Comparison of ENCODE assay signal across 17 cellular contexts in the genomic region with DNA sequence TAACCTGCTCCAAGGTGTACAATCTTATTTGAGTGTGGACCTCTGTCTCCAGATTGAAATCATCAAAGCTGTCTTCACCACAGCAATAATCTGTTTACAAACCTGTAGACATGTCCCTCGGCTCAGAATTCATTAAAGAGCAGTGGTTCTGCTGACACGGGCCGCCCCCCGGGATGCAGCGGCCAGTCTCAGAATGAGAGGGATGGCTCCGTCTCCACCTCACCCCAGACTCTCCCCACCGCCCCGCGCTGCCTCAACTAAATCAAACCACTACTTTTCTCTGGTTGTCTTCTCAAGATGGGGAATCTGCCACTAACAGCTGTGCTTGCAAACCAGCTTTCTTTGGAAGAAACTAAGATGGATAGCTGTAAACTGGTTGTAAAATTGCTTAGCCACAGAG. TPM values are rescaled to one million over a fixed set of nuclear protein-coding genes. Genes with fewer than 3 reads are reported as not detected.
DNase-seq lines count a peak whose midpoint lies in the region; ATAC-seq, FAIRE-seq and TF ChIP-seq lines count a peak whose summit lies in the region.
"Had no signal": no experiment of that assay in that cellular context is flagged by ENCODE, and none has a peak within 500 bp of the region (broad histone marks: within the 10 kb centered on the region; RNA-seq: fewer than 3 reads in every experiment).

No MANE protein-coding gene starts in this region.

- H2BK120ac ChIP-seq in H9 (ENCODE audit: low read depth, low read length, poor library complexity, severe bottlenecking) (no peak overlapping the region), H1 (replicated peaks; ENCODE audit: low read depth, low read length) (no peak overlapping the region), neuronal stem cell (ENCODE audit: low read depth, low read length) (no peak overlapping the region)

- H3K14ac ChIP-seq in H9 (ENCODE audit: insufficient read depth, low read length) (no peak overlapping the region), H1 (ENCODE audit: insufficient read length) (no peak overlapping the region), neuronal stem cell (ENCODE audit: low read length) (no peak overlapping the region)

- H3T11ph ChIP-seq in H9 (ENCODE audit: low read length): no peak overlapping the region

- H2BK15ac ChIP-seq in H9 (ENCODE audit: low read depth, low read length) (no peak overlapping the region), H1 (ENCODE audit: low read length) (no peak overlapping the region), neuronal stem cell (ENCODE audit: low read length) (no peak overlapping the region)

- no peak overlapping the region for H4K5ac ChIP-seq in H9 (ENCODE audit: insufficient read length, low read depth, low read length)
- H4K5ac ChIP-seq in H1 (ENCODE audit: insufficient read length, low read depth, low read length): no peak overlapping the region

- no peaks in the 10 kb centered on the region; the same call in 1 of the 2 replicates for H3K27me3 ChIP-seq in H9 (ENCODE audit: insufficient read depth, low read length)
- peaks cover 0 to 4% (median 2%) of the 10 kb centered on the region in 4 experiments; a peak in 4 of 7 replicates for H3K27me3 ChIP-seq in H1 (replicated peaks in 1 of 4; ENCODE audit: control insufficient read depth in 3 of 4, extremely low read depth in 1 of 4, insufficient read depth in 3 of 4, low read length in 3 of 4)
- peaks cover 0 to 8% (median 0%) of the 10 kb centered on the region in 3 experiments for H3K27me3 ChIP-seq in neuronal stem cell (ENCODE audit: control insufficient read depth in 3 of 3, insufficient read depth in 3 of 3, low read depth in 1 of 3, low read length in 3 of 3)
- peaks cover 3 to 63% (median 19%) of the 10 kb centered on the region in 9 donors for H3K27me3 ChIP-seq in heart left ventricle

- H3K9me3 Mint-ChIP-seq in H9 (no peaks in the 10 kb centered on the region), immature natural killer cell (no peaks in the 10 kb centered on the region)
- H3K9me3 Mint-ChIP-seq: CD4-positive, alpha-beta T cell had no signal

- H3K79me1 ChIP-seq in H9 (ENCODE audit: insufficient read depth, low read depth, low read length, poor library complexity, severe bottlenecking): no peaks in the 10 kb centered on the region
- H3K79me1 ChIP-seq in H1 (ENCODE audit: low read depth, low read length): no peaks in the 10 kb centered on the region
- no peaks in the 10 kb centered on the region for H3K79me1 ChIP-seq in neuronal stem cell (ENCODE audit: low read depth, low read length)

- H3K23me2 ChIP-seq in H9 (ENCODE audit: insufficient read length, low read depth, low read length, poor library complexity, severe bottlenecking) (no peaks in the 10 kb centered on the region), H1 (ENCODE audit: low read depth, low read length) (no peaks in the 10 kb centered on the region)

- H3K36me3 Mint-ChIP-seq in H9 (ENCODE audit: insufficient read depth in 1 of 3, low read depth in 3 of 3) (no peaks in the 10 kb centered on the region), immature natural killer cell (peaks cover 0 to 3% (median 0%) of the 10 kb centered on the region in 3 donors)

- DNase-seq in H9 (no peak), H1 (ENCODE audit: low read depth in 1 of 2, low spot score in 2 of 2) (no peak), immature natural killer cell (no peak), neuronal stem cell (ENCODE audit: low spot score) (no peak), sciatic nerve (ENCODE audit: low spot score) (no peak), heart left ventricle (no peak), AG08395 (ENCODE audit: low spot score) (no peak)
- DNase-seq: ACHN; C1 segment of cervical spinal cord; Calu3; CD4-positive, alpha-beta T cell; DMS 273 treated with DMSO at 0.1 percent for 48 hours had no signal

- no peak overlapping the region for H2AK5ac ChIP-seq in H9 (ENCODE audit: insufficient read length, low read length)
- no peak overlapping the region for H2AK5ac ChIP-seq in H1 (ENCODE audit: low read depth, low read length)
- H2AK5ac ChIP-seq in neuronal stem cell (ENCODE audit: low read depth, low read length): no peak overlapping the region

- H3K79me2 ChIP-seq in H9 (ENCODE audit: insufficient read depth, low read length): no peaks in the 10 kb centered on the region
- no peaks in the 10 kb centered on the region for H3K79me2 ChIP-seq in H1 (ENCODE audit: control insufficient read depth in 1 of 2, insufficient read depth in 2 of 2, low read length in 2 of 2)

- ATAC-seq in sciatic nerve (no peak), GM19023 (IDR thresholded peaks at IDR 0.05; ENCODE audit: unreplicated experiment) (no peak), heart left ventricle (no peak)
- ATAC-seq: GM12878, HepG2 had no signal

- H3K9ac ChIP-seq in H9 (ENCODE audit: extremely low read depth, insufficient read length, low read length) (no peak overlapping the region), H1 (replicated peaks in 1 of 4; ENCODE audit: extremely low read depth in 1 of 4, low read depth in 3 of 4, low read length in 3 of 4) (no peak overlapping the region; a peak in 1 of 7 replicates), neuronal stem cell (ENCODE audit: low read depth, low read length, poor library complexity) (no peak overlapping the region)

- H3K4me3 Mint-ChIP-seq in H9 (peak overlapping the region in 1 of 2 experiments; percentile 74; a peak in 3 of 5 replicates), immature natural killer cell (no peak overlapping the region)
- H3K4me3 Mint-ChIP-seq: B cell; CD4-positive, alpha-beta T cell had no signal

- H3K36me3 ChIP-seq in H1 (ENCODE audit: control insufficient read depth in 2 of 4, insufficient read depth in 4 of 4, low read length in 3 of 4) (no peaks in the 10 kb centered on the region), neuronal stem cell (replicated peaks in 1 of 2; ENCODE audit: control insufficient read depth in 2 of 2, insufficient read depth in 2 of 2, low read length in 2 of 2) (no peaks in the 10 kb centered on the region), heart left ventricle (no peaks in the 10 kb centered on the region)

- TF ChIP-seq POLR2A in H1 (IDR thresholded peaks at IDR 0.05; ENCODE audit: control extremely low read depth in 1 of 2, low read depth in 2 of 2, low read length in 2 of 2): no peak
- TF ChIP-seq POLR2A in heart left ventricle (IDR thresholded peaks at IDR 0.05): no peak

- H4K91ac ChIP-seq in H9 (ENCODE audit: insufficient read length, low read depth, low read length) (no peak overlapping the region), H1 (replicated peaks; ENCODE audit: insufficient read length, low read length) (no peak overlapping the region), neuronal stem cell (ENCODE audit: low read depth, low read length, poor library complexity) (no peak overlapping the region)

- no peak overlapping the region for H3K4ac ChIP-seq in H9 (ENCODE audit: low read depth, low read length)
- H3K4ac ChIP-seq in H1 (replicated peaks; ENCODE audit: insufficient read length, low read depth, low read length): no peak overlapping the region
- no peak overlapping the region for H3K4ac ChIP-seq in neuronal stem cell (ENCODE audit: low read length)

- H3K9me3 ChIP-seq in H9 (ENCODE audit: control insufficient read depth, low read depth, low read length): no peaks in the 10 kb centered on the region
- no peaks in the 10 kb centered on the region; a peak in 1 of 4 replicates for H3K9me3 ChIP-seq in H1 (ENCODE audit: insufficient read depth in 2 of 2, low read depth in 1 of 2, low read length in 1 of 2)
- H3K9me3 ChIP-seq in neuronal stem cell (replicated peaks in 1 of 2; ENCODE audit: control insufficient read depth in 2 of 2, insufficient read depth in 1 of 2, low read depth in 1 of 2, low read length in 2 of 2): peaks cover 0 to 2% of the 10 kb centered on the region in 2 donors
- H3K9me3 ChIP-seq in heart left ventricle: no peaks in the 10 kb centered on the region

- H3K18ac ChIP-seq in H9 (ENCODE audit: insufficient read length, low read depth, low read length): no peak overlapping the region
- no peak overlapping the region for H3K18ac ChIP-seq in H1 (ENCODE audit: extremely low read depth, low read length)
- no peak overlapping the region for H3K18ac ChIP-seq in neuronal stem cell (ENCODE audit: low read length)

- H3K4me1 ChIP-seq in H9 (ENCODE audit: insufficient read depth, low read length): no peaks in the 10 kb centered on the region
- peaks cover 0 to 3% (median 1%) of the 10 kb centered on the region in 4 experiments; a peak in 5 of 7 replicates for H3K4me1 ChIP-seq in H1 (replicated peaks in 1 of 4; ENCODE audit: control insufficient read depth in 3 of 4, insufficient read depth in 4 of 4, low read length in 3 of 4)
- H3K4me1 ChIP-seq in neuronal stem cell (ENCODE audit: control insufficient read depth in 2 of 2, insufficient read depth in 1 of 2, low read depth in 1 of 2, low read length in 2 of 2): peaks cover 4 to 9% of the 10 kb centered on the region in 2 donors
- H3K4me1 ChIP-seq in heart left ventricle: no peaks in the 10 kb centered on the region

- H4K20me1 ChIP-seq in H9 (ENCODE audit: control insufficient read depth, insufficient read depth, insufficient read length): no peaks in the 10 kb centered on the region
- H4K20me1 ChIP-seq in H1 (replicated peaks in 1 of 2; ENCODE audit: control insufficient read depth in 1 of 2, insufficient read depth in 2 of 2, low read length in 2 of 2): no peaks in the 10 kb centered on the region

- TF ChIP-seq RAD21 in H1 (IDR thresholded peaks at IDR 0.05 in 1 of 2, conservative IDR thresholded peaks at IDR 0.05 in 1 of 2; ENCODE audit: low read depth in 2 of 2, low read length in 2 of 2): no peak

- TF ChIP-seq CTCF in H9 (conservative IDR thresholded peaks at IDR 0.05): no peak
- TF ChIP-seq CTCF in H1 (IDR thresholded peaks at IDR 0.05; ENCODE audit: control extremely low read depth in 1 of 3, insufficient read depth in 1 of 3, low read depth in 1 of 3, low read length in 3 of 3): no peak
- TF ChIP-seq CTCF in heart left ventricle (IDR thresholded peaks at IDR 0.05): no peak

- no peak overlapping the region for H3K27ac ChIP-seq in H9 (ENCODE audit: insufficient read length, low read depth, low read length)
- H3K27ac ChIP-seq in H1 (ENCODE audit: low read depth, low read length): no peak overlapping the region
- no peak overlapping the region for H3K27ac ChIP-seq in neuronal stem cell (replicated peaks; ENCODE audit: low read length)
- no peak overlapping the region for H3K27ac ChIP-seq in heart left ventricle

- intact Hi-C loops in sciatic nerve (cut with DNase I): no loop called here
- intact Hi-C loops in heart left ventricle (cut with DNase I): no loop called here

- POLR2A ChIA-PET in H1 (lab: Charles Lee; ENCODE audit: partially characterized antibody): no interaction called here

- no peak overlapping the region for H3K56ac ChIP-seq in H9 (ENCODE audit: insufficient read length, low read depth, low read length)
- H3K56ac ChIP-seq in H1 (replicated peaks; ENCODE audit: insufficient read length, low read depth, low read length): no peak overlapping the region

- H2BK5ac ChIP-seq in H9 (ENCODE audit: insufficient read length, low read length) (no peak overlapping the region), H1 (ENCODE audit: low read depth, low read length) (no peak overlapping the region), neuronal stem cell (ENCODE audit: low read length) (no peak overlapping the region)

- H3K27me3 Mint-ChIP-seq in H9 (ENCODE audit: low read depth) (peaks cover 40% of the 10 kb centered on the region), immature natural killer cell (ENCODE audit: low read depth in 3 of 3) (peaks cover 0 to 3% (median 2%) of the 10 kb centered on the region in 3 donors)

- H2BK20ac ChIP-seq in H9 (ENCODE audit: low read depth, low read length, poor library complexity, severe bottlenecking) (no peak overlapping the region), H1 (ENCODE audit: low read length) (no peak overlapping the region)

- no CpG with 5 or more reads among the region's 9 CpGs for WGBS in H9 (ENCODE audit: extremely low coverage, insufficient read length, low lambda C conversion rate)
- WGBS in H1 (ENCODE audit: extremely low coverage in 1 of 2, insufficient coverage in 1 of 2, insufficient read length in 1 of 2, insufficient replicate concordance in 2 of 2, low coverage in 1 of 2, low lambda C conversion rate in 2 of 2, missing lambda C conversion rate in 1 of 2), 2 experiments: 59% methylated on average over 9 of the region's 9 CpGs; no CpG with 5 or more reads in 1 of the 2 experiments
- WGBS in neuronal stem cell (ENCODE audit: extremely low coverage in 2 of 2, insufficient read length in 2 of 2, insufficient replicate concordance in 1 of 2), 2 donors: no CpG with 5 or more reads among the region's 9 CpGs
- WGBS in heart left ventricle, 4 donors: 35 to 43% (median 39%) methylated on average over 9 of the region's 9 CpGs

- H3K27ac Mint-ChIP-seq in H9 (peak overlapping the region in 1 of 3 experiments; percentile 52; a peak in 2 of 7 replicates), immature natural killer cell (peak overlapping the region in 4 of 6 donors; percentile 27 to 95 (median 64))
- H3K27ac Mint-ChIP-seq: B cell; CD4-positive, alpha-beta T cell had no signal

- no peak overlapping the region for H2BK12ac ChIP-seq in H9 (ENCODE audit: insufficient read length, low read depth, low read length)
- H2BK12ac ChIP-seq in H1 (ENCODE audit: low read depth, low read length): no peak overlapping the region
- H2BK12ac ChIP-seq in neuronal stem cell (ENCODE audit: low read length): no peak overlapping the region

- H3K4me1 Mint-ChIP-seq in H9: peaks cover 14 to 26% of the 10 kb centered on the region in 2 experiments
- peaks cover 32 to 47% of the 10 kb centered on the region in 2 donors for H3K4me1 Mint-ChIP-seq in immature natural killer cell
- H3K4me1 Mint-ChIP-seq: B cell had no signal

- H2AFZ ChIP-seq in H9 (ENCODE audit: low read length): no peak overlapping the region
- H2AFZ ChIP-seq in H1 (ENCODE audit: low read length): peak overlapping the region; percentile 65; the same call in 1 of the 2 replicates
- peak overlapping the region; percentile 73 for H2AFZ ChIP-seq in neuronal stem cell (ENCODE audit: low read length)

- H3K4me3 ChIP-seq in H1 (ENCODE audit: extremely low read depth in 1 of 4, insufficient read depth in 2 of 4, low read depth in 3 of 4, low read length in 4 of 4) (peak overlapping the region in 2 of 4 experiments; percentile 2 to 41; a peak in 5 of 8 replicates), neuronal stem cell (ENCODE audit: low read length in 2 of 2) (no peak overlapping the region), heart left ventricle (no peak overlapping the region)
- H3K4me3 ChIP-seq: GM12878 had no signal

- H3K4me2 ChIP-seq in H9 (ENCODE audit: insufficient read depth, insufficient read length, low read length): peak overlapping the region; percentile 54
- peak overlapping the region; percentile 34 to 38; a peak in 3 of 4 replicates for H3K4me2 ChIP-seq in H1 (ENCODE audit: insufficient read depth in 1 of 2, low read depth in 2 of 2, low read length in 2 of 2)
- H3K4me2 ChIP-seq in neuronal stem cell (ENCODE audit: insufficient read depth, low read length, poor library complexity, severe bottlenecking): peak overlapping the region; percentile 21

- FAIRE-seq in H1 (lab: Jason Lieb, UNC): no peak
- FAIRE-seq: GM12878, GM18507, HepG2 had no signal

- no peak overlapping the region for H3K23ac ChIP-seq in H9 (ENCODE audit: insufficient read length, low read depth, low read length)
- no peak overlapping the region for H3K23ac ChIP-seq in H1 (ENCODE audit: insufficient read length)
- no peak overlapping the region for H3K23ac ChIP-seq in neuronal stem cell (ENCODE audit: low read depth, low read length, poor library complexity)

- TF ChIP-seq EP300 in H1 (IDR thresholded peaks at IDR 0.05; ENCODE audit: borderline replicate concordance in 1 of 2, low read depth in 2 of 2, low read length in 2 of 2): no peak

- CTCF ChIA-PET in H1 (lab: Charles Lee; ENCODE audit: partially characterized antibody): interaction anchor here (1.5 to 7.8 kb wide), 2 partner anchors 15 to 35 kb away, joined by 5 to 47 read pairs; no protein-coding TSS in a partner anchor

- no peak overlapping the region for H4K8ac ChIP-seq in H9 (replicated peaks; ENCODE audit: insufficient read length, low read depth, low read length)
- no peak overlapping the region for H4K8ac ChIP-seq in H1 (ENCODE audit: extremely low read depth, insufficient read depth, low read length)
- H4K8ac ChIP-seq in neuronal stem cell (ENCODE audit: low read depth, low read length): no peak overlapping the region

RNA-seq across cellular contexts. Expression of a gene that starts 56.2 kb away (rescaled TPM):
- total RNA-seq in H9 (2021): 21.6 and 23.0 TPM in 2 replicates
- total RNA-seq in H1 (2021; fragmentation: NEBNext Ultra II Directional; extraction: Animal tissue kit (Norgen Biotek cat#: 25700)): 22.6 and 22.7 TPM in 2 replicates
- polyA plus RNA-seq in H1 (2011; rRNA removed): 21.1 and 26.6 TPM in 2 replicates
- polyA plus RNA-seq in H1 (2011; cell fraction: cytosol; rRNA removed): 25.3 TPM
- polyA plus RNA-seq in H1 (2011; cell fraction: nucleus; rRNA removed): 30.8 TPM
- 16.9 to 23.4 TPM (median 18.9 TPM) in 4 replicates for polyA plus RNA-seq in H1 (2012, experiment 1 of 2)
- polyA plus RNA-seq in H1 (2012, experiment 2 of 2): 7.4 TPM
- polyA plus RNA-seq in H1 (2013, experiment 1 of 2): 23.1 TPM
- polyA plus RNA-seq in H1 (2013, experiment 2 of 2): 23.8 TPM
- polyA minus RNA-seq in H1 (2011; rRNA and poly(A)+ RNA removed): 47.2 and 56.1 TPM in 2 replicates
- polyA minus RNA-seq in H1 (2011; cell fraction: cytosol; rRNA and poly(A)+ RNA removed): 19.2 TPM
- 54.4 TPM for polyA minus RNA-seq in H1 (2011; cell fraction: nucleus; rRNA and poly(A)+ RNA removed)
- polyA plus RNA-seq in immature natural killer cell: 10 to 100 TPM; 36.3 to 39.2 (median 39.0) TPM
- polyA plus RNA-seq in neuronal stem cell (2013, experiment 1 of 2): 9.6 TPM
- 9.9 TPM for polyA plus RNA-seq in neuronal stem cell (2013, experiment 2 of 2)
- 31.9 TPM for total RNA-seq in sciatic nerve
- total RNA-seq in heart left ventricle: 10 to 100 TPM; 10.5 to 31.5 (median 18.1) TPM
- 10 to 100 TPM; 14.1 to 19.8 TPM for polyA plus RNA-seq in heart left ventricle
